In the genomic region with DNA sequence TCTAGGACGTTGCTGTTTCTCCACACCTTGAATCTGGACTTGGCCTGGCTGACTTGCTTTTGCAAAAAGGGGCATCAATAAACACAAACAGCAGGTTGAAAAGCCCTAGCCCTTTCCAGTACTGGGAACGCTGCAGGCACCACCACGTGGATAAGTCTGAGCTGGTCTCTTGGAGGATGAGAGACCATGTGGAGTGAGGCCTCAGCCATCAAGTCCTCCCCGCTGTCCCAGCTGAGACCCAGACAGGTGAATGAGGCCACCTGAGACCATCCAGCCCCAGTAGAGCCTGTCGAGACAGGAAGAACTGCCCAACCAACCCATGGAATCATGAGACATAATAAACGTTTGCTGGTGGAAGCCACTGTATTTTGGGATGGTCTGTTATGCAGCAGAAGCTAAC, we compare ENCODE assay signal across 23 cellular contexts.
A peak's percentile ranks its signal among the peaks of the same experiment; 100 is the strongest.
DNase-seq lines count a peak whose midpoint lies in the region; ATAC-seq and TF ChIP-seq lines count a peak whose summit lies in the region.
"Had no signal": no experiment of that assay in that cellular context is flagged by ENCODE, and none has a peak within 500 bp of the region (broad histone marks: within the 10 kb centered on the region; RNA-seq: fewer than 3 reads in every experiment).

No MANE protein-coding gene starts in this region.

- H3K4me3 Mint-ChIP-seq in H9: no peak overlapping the region; a peak in 1 of 5 replicates
- no peak overlapping the region for H3K4me3 Mint-ChIP-seq in WTC11
- no peak overlapping the region for H3K4me3 Mint-ChIP-seq in endodermal cell
- H3K4me3 Mint-ChIP-seq: CD14-positive monocyte; CD4-positive, alpha-beta T cell; CD8-positive, alpha-beta memory T cell; HFFc6 had no signal

- TF ChIP-seq CTCF in H9 (conservative IDR thresholded peaks at IDR 0.05) (no peak), WTC11 (IDR thresholded peaks at IDR 0.05) (no peak), lower lobe of right lung (IDR thresholded peaks at IDR 0.05) (no peak), endodermal cell (conservative IDR thresholded peaks at IDR 0.05) (no peak)

- CTCF ChIA-PET in WTC11 (lab: Charles Lee): interaction anchor here (2.1 kb wide), 1 partner anchor 48 kb away, joined by 4 read pairs; no protein-coding TSS in a partner anchor

- H2BK20ac ChIP-seq in H9 (ENCODE audit: low read depth, low read length, poor library complexity, severe bottlenecking): no peak overlapping the region

- POLR2A ChIA-PET in WTC11 (lab: Charles Lee): no interaction called here

- H4K20me1 ChIP-seq in H9 (ENCODE audit: control insufficient read depth, insufficient read depth, insufficient read length): no peaks in the 10 kb centered on the region
- H4K20me1 ChIP-seq: BLaER1 treated with 17β-estradiol and CSF1 and Interleukin-3, amounts not matched to agents 10 nM and 100 nM had no signal

- no CpG with 5 or more reads among the region's 6 CpGs for WGBS in H9 (ENCODE audit: extremely low coverage, insufficient read length, low lambda C conversion rate)
- 93 to 100% methylated on average over 4 to 6 of the region's 6 CpGs for WGBS in endodermal cell (ENCODE audit: insufficient coverage in 1 of 2, insufficient read length in 1 of 2), 2 experiments

- no peak overlapping the region for H3K4me2 ChIP-seq in H9 (ENCODE audit: insufficient read depth, insufficient read length, low read length)
- H3K4me2 ChIP-seq: A549; BLaER1 treated with 17β-estradiol and CSF1 and Interleukin-3, amounts not matched to agents 10 nM and 100 nM had no signal

- H3K23me2 ChIP-seq in H9 (ENCODE audit: insufficient read length, low read depth, low read length, poor library complexity, severe bottlenecking): no peaks in the 10 kb centered on the region

- H3K4me1 Mint-ChIP-seq in H9 (peaks cover 43 to 46% of the 10 kb centered on the region in 2 experiments), WTC11 (peaks cover 51% of the 10 kb centered on the region), endodermal cell (peaks cover 5% of the 10 kb centered on the region)
- H3K4me1 Mint-ChIP-seq: CD14-positive monocyte; CD8-positive, alpha-beta memory T cell had no signal

- H3K27me3 Mint-ChIP-seq in H9 (ENCODE audit: low read depth) (no peaks in the 10 kb centered on the region), WTC11 (ENCODE audit: low read depth) (no peaks in the 10 kb centered on the region), endodermal cell (ENCODE audit: insufficient read depth) (peaks cover 2% of the 10 kb centered on the region)

- H3K9ac ChIP-seq in H9 (ENCODE audit: extremely low read depth, insufficient read length, low read length): no peak overlapping the region
- H3K9ac ChIP-seq in iPS-20b (ENCODE audit: low read depth, low read length): peak overlapping the region; percentile 28; the same call in 1 of the 2 replicates
- no peak overlapping the region for H3K9ac ChIP-seq in endodermal cell (ENCODE audit: extremely low read depth, low read length, poor library complexity, severe bottlenecking)
- H3K9ac ChIP-seq: BLaER1 treated with 17β-estradiol and CSF1 and Interleukin-3, amounts not matched to agents 10 nM and 100 nM; GM23248 had no signal

- H3K27ac ChIP-seq in H9 (ENCODE audit: insufficient read length, low read depth, low read length) (no peak overlapping the region), iPS-20b (ENCODE audit: low read length) (peak overlapping the region; percentile 78), lower lobe of right lung (no peak overlapping the region), endodermal cell (ENCODE audit: low read depth, low read length) (no peak overlapping the region)
- H3K27ac ChIP-seq: A549; BLaER1 treated with 17β-estradiol and CSF1 and Interleukin-3, amounts not matched to agents 10 nM and 100 nM; GM23248 had no signal

- H3K27ac Mint-ChIP-seq in H9 (peak overlapping the region in 2 of 3 experiments; percentile 55 to 76; a peak in 4 of 7 replicates), WTC11 (peak overlapping the region; percentile 74), endodermal cell (no peak overlapping the region)
- H3K27ac Mint-ChIP-seq: CD14-positive monocyte; CD4-positive, alpha-beta T cell; HFFc6 had no signal

- H3K9me3 Mint-ChIP-seq in H9 (no peaks in the 10 kb centered on the region; a peak in 2 of 5 replicates), WTC11 (peaks cover 3% of the 10 kb centered on the region; the same call in 1 of the 2 replicates), endodermal cell (no peaks in the 10 kb centered on the region)
- H3K9me3 Mint-ChIP-seq: CD4-positive, alpha-beta T cell; CD8-positive, alpha-beta memory T cell had no signal

- no peaks in the 10 kb centered on the region for H3K79me2 ChIP-seq in H9 (ENCODE audit: insufficient read depth, low read length)

- no peaks in the 10 kb centered on the region for H3K27me3 ChIP-seq in H9 (ENCODE audit: insufficient read depth, low read length)
- no peaks in the 10 kb centered on the region for H3K27me3 ChIP-seq in iPS-20b (ENCODE audit: insufficient read depth, low read length)
- H3K27me3 ChIP-seq in lower lobe of right lung (ENCODE audit: low read depth): peaks cover 5% of the 10 kb centered on the region
- no peaks in the 10 kb centered on the region for H3K27me3 ChIP-seq in endodermal cell (ENCODE audit: control insufficient read depth, insufficient read depth, low read length, poor library complexity, severe bottlenecking)
- H3K27me3 ChIP-seq: BE2C; BLaER1 treated with 17β-estradiol and CSF1 and Interleukin-3, amounts not matched to agents 10 nM and 100 nM had no signal

- no peak overlapping the region for H2BK12ac ChIP-seq in H9 (ENCODE audit: insufficient read length, low read depth, low read length)

- H3K18ac ChIP-seq in H9 (ENCODE audit: insufficient read length, low read depth, low read length): no peak overlapping the region

- H4K91ac ChIP-seq in H9 (ENCODE audit: insufficient read length, low read depth, low read length): no peak overlapping the region

- no peak overlapping the region for H3K23ac ChIP-seq in H9 (ENCODE audit: insufficient read length, low read depth, low read length)

- intact Hi-C loops in lower lobe of right lung (cut with DNase I): no loop called here

- no peak overlapping the region for H3K56ac ChIP-seq in H9 (ENCODE audit: insufficient read length, low read depth, low read length)

- H2BK15ac ChIP-seq in H9 (ENCODE audit: low read depth, low read length): no peak overlapping the region

- H3K4me3 ChIP-seq in iPS-20b (ENCODE audit: low read length) (no peak overlapping the region), lower lobe of right lung (no peak overlapping the region), endodermal cell (ENCODE audit: low read length) (no peak overlapping the region)
- H3K4me3 ChIP-seq: A549; BLaER1 treated with 17β-estradiol and CSF1 and Interleukin-3, amounts not matched to agents 10 nM and 100 nM; GM12878; GM23248; HAP-1 had no signal

- H2AFZ ChIP-seq in H9 (ENCODE audit: low read length): no peak overlapping the region
- H2AFZ ChIP-seq: GM23248 had no signal

- no peak for ATAC-seq in WTC11
- ATAC-seq in lower lobe of right lung: no peak
- ATAC-seq: A549, GM12878 had no signal

- no peak overlapping the region for H4K8ac ChIP-seq in H9 (replicated peaks; ENCODE audit: insufficient read length, low read depth, low read length)

- H3K14ac ChIP-seq in H9 (ENCODE audit: insufficient read depth, low read length): no peak overlapping the region

- DNase-seq in H9 (no peak), WTC11 (ENCODE audit: low spot score) (no peak), lower lobe of right lung (no peak), endodermal cell (no peak), NCI-H345 treated with DMSO at 0.1 percent for 48 hours (lab: John Stamatoyannopoulos, UW; ENCODE audit: unreplicated experiment) (no peak)
- DNase-seq: 8988T; ACHN; AML-193; BE2C; CD4-positive, alpha-beta T cell; CD8-positive, alpha-beta memory T cell; DMS 273 treated with DMSO at 0.1 percent for 48 hours; DMS79; EL; GDM1; GM23248; HFFc6 had no signal

- no peak overlapping the region for H4K5ac ChIP-seq in H9 (ENCODE audit: insufficient read length, low read depth, low read length)

- no peak overlapping the region for H3K4ac ChIP-seq in H9 (ENCODE audit: low read depth, low read length)

- H3K36me3 ChIP-seq in iPS-20b (ENCODE audit: insufficient read depth, low read depth, low read length) (no peaks in the 10 kb centered on the region), lower lobe of right lung (no peaks in the 10 kb centered on the region), endodermal cell (ENCODE audit: control insufficient read depth, insufficient read depth, low read length) (no peaks in the 10 kb centered on the region)
- H3K36me3 ChIP-seq: BE2C; BLaER1 treated with 17β-estradiol and CSF1 and Interleukin-3, amounts not matched to agents 10 nM and 100 nM; HAP-1 had no signal

- H3T11ph ChIP-seq in H9 (ENCODE audit: low read length): no peak overlapping the region

- no peak overlapping the region for H2AK5ac ChIP-seq in H9 (ENCODE audit: insufficient read length, low read length)

- H3K79me1 ChIP-seq in H9 (ENCODE audit: insufficient read depth, low read depth, low read length, poor library complexity, severe bottlenecking): no peaks in the 10 kb centered on the region

- H2BK120ac ChIP-seq in H9 (ENCODE audit: low read depth, low read length, poor library complexity, severe bottlenecking): no peak overlapping the region

- H3K9me3 ChIP-seq in H9 (ENCODE audit: control insufficient read depth, low read depth, low read length) (no peaks in the 10 kb centered on the region), iPS-20b (ENCODE audit: insufficient read depth, low read depth, low read length) (no peaks in the 10 kb centered on the region), lower lobe of right lung (no peaks in the 10 kb centered on the region), endodermal cell (ENCODE audit: control insufficient read depth, low read length) (no peaks in the 10 kb centered on the region)
- H3K9me3 ChIP-seq: A549; BE2C; BLaER1 treated with 17β-estradiol and CSF1 and Interleukin-3, amounts not matched to agents 10 nM and 100 nM; HAP-1 had no signal

- no peak overlapping the region for H2BK5ac ChIP-seq in H9 (ENCODE audit: insufficient read length, low read length)

- H3K4me1 ChIP-seq in H9 (ENCODE audit: insufficient read depth, low read length): peaks cover 4% of the 10 kb centered on the region
- peaks cover 23% of the 10 kb centered on the region; the same call in 1 of the 2 replicates for H3K4me1 ChIP-seq in iPS-20b (ENCODE audit: insufficient read depth, low read length)
- H3K4me1 ChIP-seq in lower lobe of right lung: no peaks in the 10 kb centered on the region
- no peaks in the 10 kb centered on the region for H3K4me1 ChIP-seq in endodermal cell (ENCODE audit: control insufficient read depth, insufficient read depth, low read length)
- H3K4me1 ChIP-seq: A549, BE2C, HAP-1 had no signal

- H3K36me3 Mint-ChIP-seq in H9 (ENCODE audit: insufficient read depth in 1 of 3, low read depth in 3 of 3) (no peaks in the 10 kb centered on the region; a peak in 2 of 7 replicates), WTC11 (no peaks in the 10 kb centered on the region), endodermal cell (ENCODE audit: low read depth) (no peaks in the 10 kb centered on the region)
- H3K36me3 Mint-ChIP-seq: CD14-positive monocyte; CD8-positive, alpha-beta memory T cell had no signal

TF ChIP-seq in WTC11, 78 proteins besides CTCF, POLR2A, EP300 and RAD21:
- TF ChIP-seq TP53 (CRISPR knock-in tag; IDR thresholded peaks at IDR 0.05) (0 out of 2 replicates have a peak, but pooled peaks have one; percentile 25), ZNF317 (CRISPR knock-in tag; IDR thresholded peaks at IDR 0.05; ENCODE audit: borderline replicate concordance, low read depth) (no peak)
